In the genomic region with DNA sequence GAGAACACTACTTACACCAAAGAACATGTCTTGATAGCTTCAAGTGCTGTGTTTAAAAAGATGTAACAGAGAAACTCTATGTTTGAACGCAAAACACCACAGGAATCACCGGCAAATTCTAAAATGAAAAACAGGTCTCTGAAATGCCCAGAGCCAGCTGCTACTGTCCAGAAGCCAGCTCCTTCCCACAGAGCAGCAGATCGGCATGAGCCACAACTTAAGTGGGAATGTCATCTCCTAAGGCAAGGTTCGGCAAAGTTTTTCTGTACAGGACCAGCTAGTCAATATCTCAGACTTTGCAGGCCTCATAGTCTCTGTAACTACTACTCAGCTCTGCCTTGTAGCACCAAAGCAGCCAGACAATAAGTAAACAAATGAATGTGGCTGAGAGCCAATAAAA, we compare ENCODE assay signal across 12 cellular contexts. TPM values are rescaled to one million over a fixed set of nuclear protein-coding genes. Genes with fewer than 3 reads are reported as not detected.
DNase-seq lines count a peak whose midpoint lies in the region; ATAC-seq and TF ChIP-seq lines count a peak whose summit lies in the region.
"Had no signal": no experiment of that assay in that cellular context is flagged by ENCODE, and none has a peak within 500 bp of the region (broad histone marks: within the 10 kb centered on the region; RNA-seq: fewer than 3 reads in every experiment).

No MANE protein-coding gene starts in this region.

- no peaks in the 10 kb centered on the region for H3K36me3 ChIP-seq in gastrocnemius medialis

- intact Hi-C loops in right cardiac atrium (cut with DNase I) = no loop called here
- intact Hi-C loops in gastrocnemius medialis (cut with DNase I; ENCODE audit: low total_unique reads) = no loop called here

- H3K4me1 ChIP-seq in right cardiac atrium (ENCODE audit: control insufficient read depth, insufficient read depth, low read length) (peaks cover 2% of the 10 kb centered on the region), gastrocnemius medialis (peaks cover 13 to 26% of the 10 kb centered on the region in 2 donors)
- H3K4me1 ChIP-seq: foreskin keratinocyte had no signal

- H3K27me3 ChIP-seq in right cardiac atrium (ENCODE audit: control insufficient read depth, insufficient read depth) (no peaks in the 10 kb centered on the region), gastrocnemius medialis (no peaks in the 10 kb centered on the region)
- H3K27me3 ChIP-seq: foreskin keratinocyte had no signal

- H3K27ac ChIP-seq in angular gyrus (ENCODE audit: low read depth, low read length) (peak overlapping the region; percentile 63), right cardiac atrium (ENCODE audit: low read length) (peak overlapping the region; percentile 99), gastrocnemius medialis (peak overlapping the region; percentile 80 to 86 (median 84))
- H3K27ac ChIP-seq: foreskin keratinocyte, VCaP had no signal

- ATAC-seq in right cardiac atrium (no peak), gastrocnemius medialis (peak in 1 of 2 donors; percentile 27), HG03354 (IDR thresholded peaks at IDR 0.05; ENCODE audit: poor library complexity, severe bottlenecking, unreplicated experiment) (no peak), GM21423 (IDR thresholded peaks at IDR 0.05; ENCODE audit: unreplicated experiment) (no peak)
- ATAC-seq: foreskin keratinocyte had no signal

- 15% methylated on average over 4 of the region's 4 CpGs for WGBS in right cardiac atrium

- H3K4me3 ChIP-seq in right cardiac atrium (ENCODE audit: low read length) (peak overlapping the region; percentile 46), gastrocnemius medialis (peak overlapping the region; percentile 2 to 43 (median 27))

- no peak for TF ChIP-seq CTCF in gastrocnemius medialis (IDR thresholded peaks at IDR 0.05 in 4 of 5, conservative IDR thresholded peaks at IDR 0.05 in 1 of 5)

- H3K9me3 ChIP-seq in right cardiac atrium (ENCODE audit: control insufficient read depth, low read length) (no peaks in the 10 kb centered on the region), gastrocnemius medialis (no peaks in the 10 kb centered on the region)

- DNase-seq in GM03348 (ENCODE audit: low spot score) (peak; percentile 40), right cardiac atrium (peak in 2 of 3 donors; percentile 28 to 37), gastrocnemius medialis (no peak), T-helper 2 cell (no peak)
- no peak for DNase-seq in stimulated activated CD4-positive, alpha-beta T cell treated with anti-CD3 and anti-CD28 coated beads, Interleukin-1b, Interleukin-23, amount 100 ng/mL, for 48 hours
- DNase-seq: activated naive CD4-positive, alpha-beta T cell treated with Interleukin-2 at 50 U/mL for 16 hours; foreskin keratinocyte had no signal

- TF ChIP-seq POLR2A in gastrocnemius medialis (IDR thresholded peaks at IDR 0.05) = no peak

- in situ Hi-C loops in gastrocnemius medialis (cut with MboI; ENCODE audit: low sequenced_read_pairs in 4 of 4) = no loop called here

RNA-seq across cellular contexts. Expression of a gene that starts 4.9 kb away (rescaled TPM):
- 10 to 100 TPM; 26.8 to 30.8 (median 30.5) TPM for total RNA-seq in right cardiac atrium
- 20.3 TPM for polyA plus RNA-seq in right cardiac atrium
- total RNA-seq in gastrocnemius medialis = 1 to 10 TPM; 2.0 to 6.5 (median 4.1) TPM
- polyA plus RNA-seq: IgD-negative memory B cell had no signal

Comparison
In these comparisons a context has a peak if more than half of its experiments do, and no peak if none do; other contexts are left out.
1. DNase-seq: peak in GM03348 (single experiment) and right cardiac atrium (2 of 3); none in gastrocnemius medialis (0 of 2), stimulated activated CD4-positive, alpha-beta T cell treated with anti-CD3 and anti-CD28 coated beads, Interleukin-1b, Interleukin-23, amount 100 ng/mL, for 48 hours (single experiment) and T-helper 2 cell (0 of 5).
2. Peak in every context shown above with its lines, with median percentiles within 50 percentile points of each other: H3K27ac ChIP-seq.